ENCODE assay signal across 16 cellular contexts in the genomic region with DNA sequence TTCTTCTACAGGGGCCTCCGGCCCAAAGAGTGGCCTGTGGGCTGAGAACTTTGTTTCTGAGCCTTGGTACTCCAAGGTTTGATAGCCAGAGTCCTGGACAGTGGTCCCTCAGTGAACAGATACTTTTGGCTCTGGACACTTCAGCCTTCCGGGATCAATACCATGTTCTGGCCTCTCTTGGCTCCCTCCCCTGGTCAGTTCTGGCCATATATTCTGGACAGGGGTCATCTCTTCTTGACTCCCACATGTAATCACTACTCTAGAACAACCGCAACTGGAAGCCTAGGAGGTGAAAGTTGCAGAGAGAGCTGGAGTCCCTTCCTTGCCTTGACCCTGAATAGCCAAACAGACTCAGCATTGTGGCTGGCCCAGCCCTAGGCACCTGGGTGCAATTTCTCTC. TPM values are rescaled to one million over a fixed set of nuclear protein-coding genes. Genes with fewer than 3 reads are reported as not detected.
"Had no signal": no experiment of that assay in that cellular context is flagged by ENCODE, and none has a peak within 500 bp of the region (broad histone marks: within the 10 kb centered on the region; RNA-seq: fewer than 3 reads in every experiment).

No MANE protein-coding gene starts in this region.

- H3K4me3 Mint-ChIP-seq: activated B cell treated with CpG ODN at 0.5 μM for 24 hours; activated CD4-positive, alpha-beta T cell treated with anti-CD3 and anti-CD28 coated beads, Interleukin-2, amount 10 ng/mL, durations not matched to agents 7 days and 5 days; stimulated activated naive B cell treated with anti-CD40 and anti-IgM and Interleukin-4, amounts not matched to agents 10 μg/mL and 1 μg/mL and 100 μg/mL, for 72 hours; T-helper 1 cell treated with Interleukin-12 subunit alpha and Interleukin-12 subunit beta and Interleukin-4 antibody, amounts not matched to agents 30 μg/mL and 1 μg/mL, for 36 hours had no signal

- H3K36me3 Mint-ChIP-seq: stimulated activated naive B cell treated with anti-CD40 and anti-IgM and Interleukin-4, amounts not matched to agents 10 μg/mL and 1 μg/mL and 100 μg/mL, for 72 hours had no signal

- H3K9me3 Mint-ChIP-seq: activated B cell treated with CpG ODN at 0.5 μM for 24 hours; activated CD4-positive, alpha-beta T cell treated with anti-CD3 and anti-CD28 coated beads, Interleukin-2, amount 10 ng/mL, durations not matched to agents 7 days and 5 days; stimulated activated naive B cell treated with anti-CD40 and anti-IgM and Interleukin-4, amounts not matched to agents 10 μg/mL and 1 μg/mL and 100 μg/mL, for 72 hours; T-helper 1 cell treated with Interleukin-12 subunit alpha and Interleukin-12 subunit beta and Interleukin-4 antibody, amounts not matched to agents 30 μg/mL and 1 μg/mL, for 36 hours had no signal

- H3K36me3 ChIP-seq: colonic mucosa, gastrocnemius medialis, sigmoid colon, upper lobe of right lung had no signal

- DNase-seq: activated B cell treated with CpG ODN at 0.5 μM for 24 hours; activated CD4-positive, alpha-beta T cell treated with anti-CD3 and anti-CD28 coated beads, Interleukin-2, amount 10 ng/mL, durations not matched to agents 7 days and 5 days; activated CD8-positive, alpha-beta memory T cell treated with anti-CD3 and anti-CD28 coated beads for 24 hours; activated naive CD4-positive, alpha-beta T cell treated with anti-CD3 and anti-CD28 coated beads, Interleukin-2, amount 50 U/mL, for 16 hours; colonic mucosa; effector CD8-positive, alpha-beta T cell; gastrocnemius medialis; kidney glomerular epithelial cell; sigmoid colon; SK-N-SH; stimulated activated CD4-positive, alpha-beta T cell treated with anti-CD3 and anti-CD28 coated beads, Interleukin-2, amount 100 ng/mL, for 24 hours; stimulated activated naive B cell treated with anti-CD40 and anti-IgM and Interleukin-4, amounts not matched to agents 10 μg/mL and 1 μg/mL and 100 μg/mL, for 72 hours; upper lobe of right lung had no signal

- H3K27ac Mint-ChIP-seq: activated B cell treated with CpG ODN at 0.5 μM for 24 hours; activated CD4-positive, alpha-beta T cell treated with anti-CD3 and anti-CD28 coated beads, Interleukin-2, amount 10 ng/mL, durations not matched to agents 7 days and 5 days; stimulated activated naive B cell treated with anti-CD40 and anti-IgM and Interleukin-4, amounts not matched to agents 10 μg/mL and 1 μg/mL and 100 μg/mL, for 72 hours; T-helper 1 cell treated with Interleukin-12 subunit alpha and Interleukin-12 subunit beta and Interleukin-4 antibody, amounts not matched to agents 30 μg/mL and 1 μg/mL, for 36 hours had no signal

- H3K4me3 ChIP-seq: colonic mucosa, gastrocnemius medialis, sigmoid colon, upper lobe of right lung had no signal

- H3K9ac ChIP-seq: SK-N-SH had no signal

- H3K27ac ChIP-seq: colonic mucosa, epithelial cell of prostate, gastrocnemius medialis, sigmoid colon, upper lobe of right lung had no signal

- H3K4me2 ChIP-seq: SK-N-SH had no signal

- FAIRE-seq: bronchial epithelial cell had no signal

- ATAC-seq: gastrocnemius medialis; stimulated activated naive B cell treated with anti-CD40 and anti-IgM and Interleukin-4, amounts not matched to agents 10 μg/mL and 1 μg/mL and 100 μg/mL, for 72 hours; upper lobe of right lung had no signal

- H3K9me3 ChIP-seq: colonic mucosa, gastrocnemius medialis, sigmoid colon, SK-N-SH, upper lobe of right lung had no signal

RNA-seq across cellular contexts. Expression of a gene that starts 2.3 kb away (rescaled TPM):
- total RNA-seq: bronchial epithelial cell had no signal
